Comparison of ENCODE assay signal across 8 cellular contexts in genomic region chr1:204377800-204378608, GRCh38. TPM values are rescaled to one million over a fixed set of nuclear protein-coding genes. Genes with fewer than 3 reads are reported as not detected.
DNase-seq lines count a peak whose midpoint lies in the region; ATAC-seq and TF ChIP-seq lines count a peak whose summit lies in the region.

No MANE protein-coding gene starts in this region.

- 0 to 1% methylated on average over 51 to 54 of the region's 54 CpGs for WGBS in lung, 2 donors

- no peak overlapping the region for H3K27ac ChIP-seq in lung (ENCODE audit: low read depth in 1 of 2, low read length in 1 of 2)

- H3K36me3 Mint-ChIP-seq in dendritic cell treated with granulocyte-macrophage colony-stimulating factor and Interleukin-4, amounts not matched to agents 40 ng/mL and 50 ng/mL, for 4 days (ENCODE audit: low read depth) = no peaks in the 10 kb centered on the region

- H3K4me3 ChIP-seq in WI38 (ENCODE audit: low read depth, low read length) (peak overlapping the region; percentile 50), lung (peak overlapping the region; percentile 22)

- H3K36me3 ChIP-seq in lung (ENCODE audit: control insufficient read depth in 2 of 2, insufficient read depth in 2 of 2, low read length in 2 of 2) = no peaks in the 10 kb centered on the region

- peaks cover 35% of the 10 kb centered on the region for H3K27me3 Mint-ChIP-seq in dendritic cell treated with granulocyte-macrophage colony-stimulating factor and Interleukin-4, amounts not matched to agents 40 ng/mL and 50 ng/mL, for 4 days

- ATAC-seq in lung (ENCODE audit: insufficient read depth, low FRiP score) = peak; percentile 78
- no peak for ATAC-seq in HG02588 (IDR thresholded peaks at IDR 0.05; ENCODE audit: unreplicated experiment)

- peak; percentile 52 for DNase-seq in NCI-H2171 treated with DMSO at 0.1 percent for 48 hours (lab: John Stamatoyannopoulos, UW)
- no peak for DNase-seq in NCI-H2171 (lab: John Stamatoyannopoulos, UW)
- DNase-seq in NCI-H1105 (lab: John Stamatoyannopoulos, UW) = peak; percentile 74
- peak; percentile 46 for DNase-seq in lung (ENCODE audit: low spot score)
- peak; percentile 65 for DNase-seq in stimulated activated CD8-positive, alpha-beta memory T cell treated with anti-CD3 and anti-CD28 coated beads, Interleukin-4, amount 100 ng/mL, for 48 hours

- no peaks in the 10 kb centered on the region for H3K9me3 ChIP-seq in lung (ENCODE audit: control insufficient read depth in 2 of 2, insufficient read depth in 1 of 2, low read length in 1 of 2)

- H3K4me1 Mint-ChIP-seq in dendritic cell treated with granulocyte-macrophage colony-stimulating factor and Interleukin-4, amounts not matched to agents 40 ng/mL and 50 ng/mL, for 4 days (ENCODE audit: low read depth) = peaks cover 21% of the 10 kb centered on the region

- H3K4me1 ChIP-seq in lung (ENCODE audit: control insufficient read depth in 2 of 2, insufficient read depth in 2 of 2, low read length in 2 of 2) = peaks cover 0 to 6% of the 10 kb centered on the region in 2 donors

- intact Hi-C loops in dendritic cell treated with granulocyte-macrophage colony-stimulating factor and Interleukin-4, amounts not matched to agents 40 ng/mL and 50 ng/mL, for 4 days (cut with micrococcal nuclease) = no loop called here

- peak overlapping the region; percentile 81 for H3K4me3 Mint-ChIP-seq in dendritic cell treated with granulocyte-macrophage colony-stimulating factor and Interleukin-4, amounts not matched to agents 40 ng/mL and 50 ng/mL, for 4 days

- H3K9me3 Mint-ChIP-seq in dendritic cell treated with granulocyte-macrophage colony-stimulating factor and Interleukin-4, amounts not matched to agents 40 ng/mL and 50 ng/mL, for 4 days = no peaks in the 10 kb centered on the region

- TF ChIP-seq CTCF in WI38 (IDR thresholded peaks at IDR 0.05; ENCODE audit: low read depth, low read length) (no peak), lung (IDR thresholded peaks at IDR 0.05; ENCODE audit: control extremely low read depth, extremely low read depth) (no peak)

- peak overlapping the region; percentile 66 for H3K27ac Mint-ChIP-seq in dendritic cell treated with granulocyte-macrophage colony-stimulating factor and Interleukin-4, amounts not matched to agents 40 ng/mL and 50 ng/mL, for 4 days

- H3K27me3 ChIP-seq in lung (ENCODE audit: control insufficient read depth, insufficient read depth) = no peaks in the 10 kb centered on the region

RNA-seq across cellular contexts. Expression of gene PLEKHA6, which starts 18.3 kb away (rescaled TPM):
- 10 to 100 TPM in 1 of 2 donors, 1 to 10 TPM in 1; 2.8 to 10.5 TPM for total RNA-seq in lung
- polyA plus RNA-seq in lung = 1 to 10 TPM in 1 of 2 donors, under 1 TPM in 1; 0.88 to 3.8 TPM

RNA-seq across cellular contexts. Expression of gene PPP1R15B, which starts 33.6 kb away (rescaled TPM):
- 10 to 100 TPM; 43.9 to 57.0 TPM for total RNA-seq in lung
- 10 to 100 TPM; 14.6 to 29.8 TPM for polyA plus RNA-seq in lung
